In the genomic region with DNA sequence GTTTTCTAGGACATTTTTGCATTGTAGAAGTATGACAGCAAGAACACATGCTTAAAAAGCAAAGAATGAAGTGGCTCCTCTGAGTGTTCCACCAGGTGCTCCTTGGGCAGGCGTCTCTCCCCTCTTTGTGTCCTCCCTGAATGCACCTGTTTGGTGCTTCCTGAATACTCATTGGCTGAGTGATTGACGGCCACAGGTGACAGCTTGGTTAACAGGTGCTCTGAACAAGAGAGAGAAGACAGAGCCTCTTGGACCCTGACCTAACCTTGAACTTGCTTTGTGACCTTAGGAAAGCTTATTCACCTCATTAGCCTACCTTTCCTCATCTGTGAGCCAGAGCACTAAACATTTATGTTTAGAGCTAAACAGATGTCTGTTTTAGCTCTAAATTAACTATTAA, we compare ENCODE assay signal across 17 cellular contexts.
A peak's percentile ranks its signal among the peaks of the same experiment; 100 is the strongest.
DNase-seq lines count a peak whose midpoint lies in the region; ATAC-seq and FAIRE-seq lines count a peak whose summit lies in the region.
"Had no signal": no experiment of that assay in that cellular context is flagged by ENCODE, and none has a peak within 500 bp of the region (broad histone marks: within the 10 kb centered on the region; RNA-seq: fewer than 3 reads in every experiment).

No MANE protein-coding gene starts in this region.

- peak overlapping the region in 1 of 2 donors; percentile 28 for H3K9ac ChIP-seq in duodenal mucosa (ENCODE audit: low read depth in 1 of 2, low read length in 2 of 2)

- H3K4me3 ChIP-seq in duodenal mucosa (ENCODE audit: low read depth in 1 of 2, low read length in 2 of 2): peak overlapping the region; percentile 28 to 44

- peaks cover 11 to 22% of the 10 kb centered on the region in 2 donors for H3K4me1 ChIP-seq in duodenal mucosa (ENCODE audit: control insufficient read depth in 1 of 2, insufficient read depth in 2 of 2, low read length in 2 of 2)

- DNase-seq in NCI-H82 (lab: John Stamatoyannopoulos, UW): peak; percentile 16
- no peak for DNase-seq in NCI-H82 treated with DMSO at 0.1 percent for 48 hours (lab: John Stamatoyannopoulos, UW; ENCODE audit: unreplicated experiment)
- peak; percentile 68 for DNase-seq in NCI-H2171 treated with DMSO at 0.1 percent for 48 hours (lab: John Stamatoyannopoulos, UW)
- DNase-seq in urothelium cell line (ENCODE audit: low spot score): peak; percentile 15
- no peak for DNase-seq in NCI-H1930 (lab: John Stamatoyannopoulos, UW)
- no peak for DNase-seq in GDM1 (lab: John Stamatoyannopoulos, UW)
- DNase-seq: activated CD4-positive, alpha-beta T cell treated with anti-CD3 and anti-CD28 coated beads for 36 hours; activated T-cell treated with anti-CD3 and anti-CD28 coated beads, Interleukin-2, amount 50 U/mL, for 48 hours; endodermal cell; left colon; stimulated activated CD4-positive, alpha-beta T cell treated with anti-CD3 and anti-CD28 coated beads, Interleukin-2, amount 100 ng/mL, for 48 hours; stimulated activated naive CD4-positive, alpha-beta T cell treated with Interleukin-2 at 50 U/mL for 16 hours had no signal

- no peak for FAIRE-seq in urothelium cell line (lab: Jason Lieb, UNC)
- FAIRE-seq: TTC549 had no signal

- peak overlapping the region; percentile 3 for H3K27ac ChIP-seq in duodenal mucosa (ENCODE audit: low read depth, low read length)

- no peak for ATAC-seq in GM19324 (IDR thresholded peaks at IDR 0.05; ENCODE audit: low FRiP score, unreplicated experiment)
- ATAC-seq: activated CD4-positive, alpha-beta T cell treated with anti-CD3 and anti-CD28 coated beads for 36 hours; HCT116; left colon; Right ventricle myocardium inferior had no signal

- H3K27me3 ChIP-seq in duodenal mucosa (ENCODE audit: control insufficient read depth in 1 of 2, insufficient read depth in 2 of 2, low read length in 2 of 2): no peaks in the 10 kb centered on the region

- H3K36me3 ChIP-seq in duodenal mucosa (ENCODE audit: control insufficient read depth in 1 of 2, insufficient read depth in 2 of 2, low read length in 2 of 2): no peaks in the 10 kb centered on the region

- no peaks in the 10 kb centered on the region for H3K9me3 ChIP-seq in duodenal mucosa (ENCODE audit: control insufficient read depth in 1 of 2, low read length in 2 of 2)

Comparison
In these comparisons a context has a peak if more than half of its experiments do, and no peak if none do; other contexts are left out.
1. DNase-seq: peak in NCI-H82 (single experiment), NCI-H2171 treated with DMSO at 0.1 percent for 48 hours (single experiment) and urothelium cell line (single experiment); none in NCI-H82 treated with DMSO at 0.1 percent for 48 hours (single experiment), NCI-H1930 (0 of 2) and GDM1 (single experiment).